In genomic region chr1:9440261-9440660, GRCh38 we compare ENCODE assay signal across 20 cellular contexts.
"Had no signal": no experiment of that assay in that cellular context is flagged by ENCODE, and none has a peak within 500 bp of the region (broad histone marks: within the 10 kb centered on the region; RNA-seq: fewer than 3 reads in every experiment).

No MANE protein-coding gene starts in this region.

- H3K36me3 Mint-ChIP-seq: activated naive CD8-positive, alpha-beta T cell treated with anti-CD3 and anti-CD28 coated beads, Interleukin-2, amount 10 ng/mL, durations not matched to agents 7 days and 5 days; stimulated activated memory B cell treated with anti-CD40 and anti-IgM and Interleukin-4, amounts not matched to agents 10 μg/mL and 1 μg/mL and 100 μg/mL, for 72 hours had no signal

- ATAC-seq: left colon; stimulated activated memory B cell treated with anti-CD40 and anti-IgM and Interleukin-4, amounts not matched to agents 10 μg/mL and 1 μg/mL and 100 μg/mL, for 72 hours had no signal

- H3K4me3 Mint-ChIP-seq: activated CD4-positive, alpha-beta memory T cell treated with anti-CD3 and anti-CD28 coated beads, Interleukin-2, amount 10 ng/mL, durations not matched to agents 7 days and 5 days; activated naive CD8-positive, alpha-beta T cell treated with anti-CD3 and anti-CD28 coated beads, Interleukin-2, amount 10 ng/mL, durations not matched to agents 7 days and 5 days; activated T-cell treated with anti-CD3 and anti-CD28 coated beads, Interleukin-2, amount 50 U/mL, for 24 hours; central memory CD8-positive, alpha-beta T cell; stimulated activated memory B cell treated with anti-CD40 and anti-IgM and Interleukin-4, amounts not matched to agents 10 μg/mL and 1 μg/mL and 100 μg/mL, for 72 hours had no signal

- DNase-seq: activated CD4-positive, alpha-beta memory T cell treated with anti-CD3 and anti-CD28 coated beads, Interleukin-2, amount 10 ng/mL, durations not matched to agents 7 days and 5 days; activated CD4-positive, alpha-beta T cell treated with anti-CD3 and anti-CD28 coated beads for 48 hours; activated CD4-positive, CD25-positive, alpha-beta regulatory T cell; activated naive CD4-positive, alpha-beta T cell treated with Interleukin-2 at 50 U/mL for 16 hours; activated naive CD8-positive, alpha-beta T cell treated with anti-CD3 and anti-CD28 coated beads, Interleukin-2, amount 10 ng/mL, durations not matched to agents 7 days and 5 days; activated T-cell treated with anti-CD3 and anti-CD28 coated beads, Interleukin-2, amount 50 U/mL, for 24 hours; brain microvascular endothelial cell; cortex of kidney; effector CD4-positive, alpha-beta T cell; sigmoid colon; stimulated activated CD4-positive, alpha-beta T cell treated with anti-CD3 and anti-CD28 coated beads, Interleukin-4, amount 100 ng/mL, for 4 hours; T-helper 1 cell; T1000 had no signal

- H3K27ac ChIP-seq: brain microvascular endothelial cell had no signal

- FAIRE-seq: islet of Langerhans had no signal

- H3K27ac Mint-ChIP-seq: activated CD4-positive, alpha-beta memory T cell treated with anti-CD3 and anti-CD28 coated beads, Interleukin-2, amount 10 ng/mL, durations not matched to agents 7 days and 5 days; activated naive CD8-positive, alpha-beta T cell treated with anti-CD3 and anti-CD28 coated beads, Interleukin-2, amount 10 ng/mL, durations not matched to agents 7 days and 5 days; activated T-cell treated with anti-CD3 and anti-CD28 coated beads, Interleukin-2, amount 50 U/mL, for 24 hours; activated T-helper 2 cell treated with anti-CD3 and anti-CD28 coated beads, Interferon-gamma antibody, Interleukin-2, Interleukin-4, amounts not matched to agents 10 μg/mL and 5 μg/mL and 100 μg/mL, durations not matched to agents 14 hours and 24 hours and 36 hours; stimulated activated memory B cell treated with anti-CD40 and anti-IgM and Interleukin-4, amounts not matched to agents 10 μg/mL and 1 μg/mL and 100 μg/mL, for 72 hours had no signal

- H3K9me3 ChIP-seq: sigmoid colon, tibial nerve had no signal

- H3K4me1 Mint-ChIP-seq: activated CD4-positive, alpha-beta memory T cell treated with anti-CD3 and anti-CD28 coated beads, Interleukin-2, amount 10 ng/mL, durations not matched to agents 7 days and 5 days; activated naive CD8-positive, alpha-beta T cell treated with anti-CD3 and anti-CD28 coated beads, Interleukin-2, amount 10 ng/mL, durations not matched to agents 7 days and 5 days; central memory CD8-positive, alpha-beta T cell; stimulated activated memory B cell treated with anti-CD40 and anti-IgM and Interleukin-4, amounts not matched to agents 10 μg/mL and 1 μg/mL and 100 μg/mL, for 72 hours had no signal

- H3K4me3 ChIP-seq: lung, sigmoid colon, tibial nerve had no signal

- H3K27me3 ChIP-seq: brain microvascular endothelial cell, sigmoid colon, tibial nerve had no signal

- H3K36me3 ChIP-seq: brain microvascular endothelial cell, sigmoid colon, tibial nerve had no signal
